Comparison of ENCODE assay signal across 7 cellular contexts in genomic region chr20:35093245-35093884, GRCh38. TPM values are rescaled to one million over a fixed set of nuclear protein-coding genes. Genes with fewer than 3 reads are reported as not detected.
DNase-seq lines count a peak whose midpoint lies in the region; ATAC-seq and TF ChIP-seq lines count a peak whose summit lies in the region.

No MANE protein-coding gene starts in this region.

- H3K27me3 ChIP-seq in SJSA1 (replicated peaks): no peaks in the 10 kb centered on the region

- DNase-seq in HFFc6: peak; percentile 64
- DNase-seq in SJSA1 (ENCODE audit: low read depth in 1 of 2, low spot score in 2 of 2): peak in 1 of 2 experiments; percentile 54
- no peak for DNase-seq in nephron progenitor cell
- DNase-seq in RPMI8226: no peak

- H3K4me3 Mint-ChIP-seq in HFFc6 (peak overlapping the region; percentile 91), nephron progenitor cell (peak overlapping the region; percentile 95)
- H3K4me3 Mint-ChIP-seq in dendritic cell treated with granulocyte-macrophage colony-stimulating factor and Interleukin-4, amounts not matched to agents 40 ng/mL and 50 ng/mL, for 4 days: peak overlapping the region; percentile 87

- intact Hi-C loops in dendritic cell treated with granulocyte-macrophage colony-stimulating factor and Interleukin-4, amounts not matched to agents 40 ng/mL and 50 ng/mL, for 4 days (cut with micrococcal nuclease): loop anchor here (5.0 kb wide), 2 partner anchors 54 to 184 kb away; partner anchors contain the start of genes EDEM2 and MMP24OS

- peaks cover 20% of the 10 kb centered on the region for H3K4me1 ChIP-seq in SJSA1 (replicated peaks)

- H3K36me3 Mint-ChIP-seq in HFFc6 (ENCODE audit: low read depth): peaks cover 11% of the 10 kb centered on the region
- peaks cover 13% of the 10 kb centered on the region for H3K36me3 Mint-ChIP-seq in dendritic cell treated with granulocyte-macrophage colony-stimulating factor and Interleukin-4, amounts not matched to agents 40 ng/mL and 50 ng/mL, for 4 days (ENCODE audit: low read depth)
- H3K36me3 Mint-ChIP-seq in nephron progenitor cell (ENCODE audit: low read depth): peaks cover 18% of the 10 kb centered on the region

- ATAC-seq in HG02870 (IDR thresholded peaks at IDR 0.05; ENCODE audit: unreplicated experiment): no peak
- no peak for ATAC-seq in GM18867 (IDR thresholded peaks at IDR 0.05; ENCODE audit: unreplicated experiment)

- peaks cover 14% of the 10 kb centered on the region for H3K36me3 ChIP-seq in SJSA1

- H3K9me3 Mint-ChIP-seq in HFFc6 (no peaks in the 10 kb centered on the region), nephron progenitor cell (no peaks in the 10 kb centered on the region)
- H3K9me3 Mint-ChIP-seq in dendritic cell treated with granulocyte-macrophage colony-stimulating factor and Interleukin-4, amounts not matched to agents 40 ng/mL and 50 ng/mL, for 4 days: no peaks in the 10 kb centered on the region

- no peaks in the 10 kb centered on the region for H3K9me3 ChIP-seq in SJSA1 (replicated peaks)

- H3K4me3 ChIP-seq in SJSA1: peak overlapping the region; percentile 84

- H3K27ac Mint-ChIP-seq in HFFc6: peak overlapping the region; percentile 89
- peak overlapping the region; percentile 97 for H3K27ac Mint-ChIP-seq in dendritic cell treated with granulocyte-macrophage colony-stimulating factor and Interleukin-4, amounts not matched to agents 40 ng/mL and 50 ng/mL, for 4 days
- no peak overlapping the region for H3K27ac Mint-ChIP-seq in nephron progenitor cell

- H3K4me1 Mint-ChIP-seq in HFFc6 (ENCODE audit: low read depth) (peaks cover 49% of the 10 kb centered on the region), nephron progenitor cell (peaks cover 27% of the 10 kb centered on the region)
- H3K4me1 Mint-ChIP-seq in dendritic cell treated with granulocyte-macrophage colony-stimulating factor and Interleukin-4, amounts not matched to agents 40 ng/mL and 50 ng/mL, for 4 days (ENCODE audit: low read depth): peaks cover 39% of the 10 kb centered on the region

- TF ChIP-seq CTCF in HFFc6 (IDR thresholded peaks at IDR 0.05) (no peak), nephron progenitor cell (IDR thresholded peaks at IDR 0.05) (no peak)

- peak overlapping the region; percentile 87 for H3K27ac ChIP-seq in SJSA1

- H3K27me3 Mint-ChIP-seq in HFFc6 (ENCODE audit: insufficient read depth) (peaks cover 4% of the 10 kb centered on the region; the same call in 1 of the 2 replicates), nephron progenitor cell (ENCODE audit: low read depth, poor library complexity) (peaks cover 2% of the 10 kb centered on the region)
- no peaks in the 10 kb centered on the region for H3K27me3 Mint-ChIP-seq in dendritic cell treated with granulocyte-macrophage colony-stimulating factor and Interleukin-4, amounts not matched to agents 40 ng/mL and 50 ng/mL, for 4 days

RNA-seq across cellular contexts. Expression of gene TRPC4AP, which starts 0.8 kb away (rescaled TPM):
- total RNA-seq in HFFc6 (2021; fragmentation: NEBNext Ultra II Directional; extraction: Animal tissue kit (Norgen Biotek cat#: 25700)): 10 to 100 TPM; 70.7 to 89.8 (median 81.6) TPM
- total RNA-seq in SJSA1 (2014; rRNA removed; shearing (Covaris generic)): 25.3 and 36.8 TPM in 2 replicates

RNA-seq across cellular contexts. Expression of gene EDEM2, which starts 53.8 kb away (rescaled TPM):
- total RNA-seq in HFFc6 (2021; fragmentation: NEBNext Ultra II Directional; extraction: Animal tissue kit (Norgen Biotek cat#: 25700)): 10 to 100 TPM; 29.5 to 33.3 (median 32.0) TPM
- total RNA-seq in SJSA1 (2014; rRNA removed; shearing (Covaris generic)): 12.1 and 19.1 TPM in 2 replicates
